Comparison of ENCODE assay signal across 18 cellular contexts in the genomic region with DNA sequence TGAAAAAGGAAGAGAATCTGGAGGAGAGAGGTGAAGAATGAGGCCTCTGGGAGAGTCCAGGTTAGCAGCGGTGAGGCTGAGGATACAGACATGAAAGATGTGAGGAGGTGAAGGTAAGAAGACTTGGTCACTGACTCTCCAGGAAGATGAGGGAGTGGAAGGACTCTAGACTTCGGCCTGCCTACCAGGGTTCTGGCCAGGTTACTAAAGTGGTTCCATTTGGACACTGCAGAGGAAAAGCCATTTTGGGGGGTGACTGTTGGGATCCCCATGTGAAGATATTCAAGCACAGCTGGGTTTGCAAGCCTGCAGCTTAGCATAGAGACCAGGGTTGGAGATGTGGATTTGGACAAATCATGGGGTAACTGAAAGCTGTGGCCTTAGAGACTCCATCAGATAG. TPM values are rescaled to one million over a fixed set of nuclear protein-coding genes. Genes with fewer than 3 reads are reported as not detected.
DNase-seq lines count a peak whose midpoint lies in the region; ATAC-seq and TF ChIP-seq lines count a peak whose summit lies in the region.
"Had no signal": no experiment of that assay in that cellular context is flagged by ENCODE, and none has a peak within 500 bp of the region (broad histone marks: within the 10 kb centered on the region; RNA-seq: fewer than 3 reads in every experiment).

No MANE protein-coding gene starts in this region.

- H3K9me3 ChIP-seq in heart right ventricle (no peaks in the 10 kb centered on the region), uterus (no peaks in the 10 kb centered on the region)
- H3K9me3 ChIP-seq in effector memory CD4-positive, alpha-beta T cell (ENCODE audit: control insufficient read depth, low read length), result no peaks in the 10 kb centered on the region

- TF ChIP-seq POLR2A in uterus (IDR thresholded peaks at IDR 0.05), result no peak

- no peak for DNase-seq in heart right ventricle
- no peak for DNase-seq in Right ventricle myocardium superior
- no peak for DNase-seq in effector memory CD4-positive, alpha-beta T cell
- DNase-seq in uterus, result no peak
- DNase-seq in HuH-7.5 (ENCODE audit: low spot score), result no peak
- DNase-seq in retina, result no peak
- DNase-seq: activated CD4-positive, alpha-beta T cell treated with anti-CD3 and anti-CD28 coated beads, Interleukin-2, amount 50 U/mL, for 48 hours; activated naive CD4-positive, alpha-beta T cell treated with Interleukin-2 at 50 U/mL for 16 hours; activated T-cell treated with anti-CD3 and anti-CD28 coated beads, Interleukin-2, amount 50 U/mL, for 1 hour; DMS79 treated with DMSO at 0.1 percent for 48 hours; NCI-H1694 treated with DMSO at 0.1 percent for 48 hours; NCI-H2227 treated with DMSO at 0.1 percent for 48 hours; NK-92 treated with Interleukin-12 subunit alpha and Interleukin-12 subunit beta, amount 100 ng/mL, for 24 hours; stimulated activated CD4-positive, alpha-beta T cell treated with anti-CD3 and anti-CD28 coated beads, Interleukin-2, amount 100 ng/mL, for 48 hours had no signal

- H3K4me3 ChIP-seq in heart right ventricle, result no peak overlapping the region
- no peak overlapping the region for H3K4me3 ChIP-seq in effector memory CD4-positive, alpha-beta T cell (ENCODE audit: insufficient read depth, low read depth, low read length, poor library complexity, severe bottlenecking)
- H3K4me3 ChIP-seq in rectal smooth muscle tissue (ENCODE audit: low read length), result no peak overlapping the region
- no peak overlapping the region for H3K4me3 ChIP-seq in uterus
- H3K4me3 ChIP-seq: GM23338 had no signal

- TF ChIP-seq CTCF in heart right ventricle (IDR thresholded peaks at IDR 0.05) (no peak), uterus (IDR thresholded peaks at IDR 0.05) (no peak)

- 90 to 98% methylated on average over 2 of the region's 2 CpGs for WGBS in heart right ventricle, 2 donors

- intact Hi-C loops in heart right ventricle (cut with DNase I), result no loop called here
- intact Hi-C loops in Right ventricle myocardium superior (cut with DNase I), result no loop called here
- intact Hi-C loops in uterus (cut with DNase I; ENCODE audit: low total_unique reads), result no loop called here

- H3K27ac ChIP-seq in heart right ventricle, result peak overlapping the region in 9 of 10 donors; percentile 64 to 94 (median 88)
- H3K27ac ChIP-seq in effector memory CD4-positive, alpha-beta T cell (ENCODE audit: insufficient read depth, low read length, poor library complexity, severe bottlenecking), result peak overlapping the region; percentile 60
- H3K27ac ChIP-seq in rectal smooth muscle tissue (ENCODE audit: low read depth, low read length), result peak overlapping the region; percentile 65
- H3K27ac ChIP-seq in uterus, result peak overlapping the region; percentile 89 to 94
- H3K27ac ChIP-seq: RWPE1 had no signal

- ATAC-seq in heart right ventricle (no peak), Right ventricle myocardium superior (ENCODE audit: poor library complexity) (no peak), GM21423 (IDR thresholded peaks at IDR 0.05; ENCODE audit: unreplicated experiment) (no peak)

- H3K36me3 ChIP-seq in heart right ventricle (peaks cover 0 to 12% (median 0%) of the 10 kb centered on the region in 9 donors), rectal smooth muscle tissue (ENCODE audit: control insufficient read depth, insufficient read depth, low read length) (no peaks in the 10 kb centered on the region), uterus (no peaks in the 10 kb centered on the region)
- H3K36me3 ChIP-seq in effector memory CD4-positive, alpha-beta T cell (ENCODE audit: control insufficient read depth, insufficient read depth, low read length), result no peaks in the 10 kb centered on the region

- H3K4me1 ChIP-seq in heart right ventricle, result peaks cover 7 to 85% (median 44%) of the 10 kb centered on the region in 9 donors
- peaks cover 28% of the 10 kb centered on the region for H3K4me1 ChIP-seq in effector memory CD4-positive, alpha-beta T cell (ENCODE audit: control insufficient read depth, insufficient read depth, low read length, poor library complexity, severe bottlenecking)
- H3K4me1 ChIP-seq in rectal smooth muscle tissue (ENCODE audit: control insufficient read depth, insufficient read depth, low read length), result peaks cover 3% of the 10 kb centered on the region
- H3K4me1 ChIP-seq in uterus, result peaks cover 8 to 16% of the 10 kb centered on the region in 2 donors

- H3K9ac ChIP-seq in rectal smooth muscle tissue (ENCODE audit: low read length), result no peak overlapping the region

- H3K27me3 ChIP-seq in heart right ventricle (peaks cover 0 to 4% (median 0%) of the 10 kb centered on the region in 7 donors), rectal smooth muscle tissue (ENCODE audit: control insufficient read depth, insufficient read depth, low read length) (no peaks in the 10 kb centered on the region), uterus (no peaks in the 10 kb centered on the region)
- no peaks in the 10 kb centered on the region for H3K27me3 ChIP-seq in effector memory CD4-positive, alpha-beta T cell (replicated peaks; ENCODE audit: control insufficient read depth, insufficient read depth, low read length, poor library complexity, severe bottlenecking)

RNA-seq across cellular contexts. Expression of gene DCHS1, which starts 7.8 kb away (rescaled TPM):
- total RNA-seq in heart right ventricle (10 to 100 TPM in 3 of 10 donors, 1 to 10 TPM in 7; 7.1 to 12.4 (median 8.7) TPM), Right ventricle myocardium superior (9.6 TPM), uterus (100 to 1,000 TPM in 1 of 4 donors, 10 to 100 TPM in 3; 26.8 to 125 (median 73.6) TPM)
- polyA plus RNA-seq in heart right ventricle, result 1 to 10 TPM; 4.1 to 6.7 TPM

RNA-seq across cellular contexts. Expression of gene TPP1, which starts 28.6 kb away (rescaled TPM):
- total RNA-seq in heart right ventricle (100 to 1,000 TPM in 2 of 10 donors, 10 to 100 TPM in 8; 56.3 to 132 (median 72.6) TPM), Right ventricle myocardium superior (71.5 TPM), uterus (10 to 100 TPM; 27.1 to 74.9 (median 40.7) TPM)
- polyA plus RNA-seq in heart right ventricle, result 10 to 100 TPM; 31.9 to 34.6 TPM

RNA-seq across cellular contexts. Expression of gene MRPL17, which starts 35.3 kb away (rescaled TPM):
- total RNA-seq in heart right ventricle, result 10 to 100 TPM; 36.7 to 61.4 (median 45.5) TPM
- 10 to 100 TPM; 55.2 to 69.1 TPM for polyA plus RNA-seq in heart right ventricle
- 46.5 TPM for total RNA-seq in Right ventricle myocardium superior
- total RNA-seq in uterus, result 100 to 1,000 TPM in 1 of 4 donors, 10 to 100 TPM in 3; 30.6 to 452 (median 55.0) TPM

RNA-seq across cellular contexts. Expression of gene TAF10, which starts 35.8 kb away (rescaled TPM):
- 100 to 1,000 TPM in 1 of 10 donors, 10 to 100 TPM in 9; 78.0 to 101 (median 89.7) TPM for total RNA-seq in heart right ventricle
- 100 to 1,000 TPM in 1 of 2 donors, 10 to 100 TPM in 1; 93.3 to 254 TPM for polyA plus RNA-seq in heart right ventricle
- 83.6 TPM for total RNA-seq in Right ventricle myocardium superior
- total RNA-seq in uterus, result 100 to 1,000 TPM in 2 of 4 donors, 10 to 100 TPM in 2; 11.5 to 137 (median 67.1) TPM

RNA-seq across cellular contexts. Expression of gene ILK, which starts 44.3 kb away (rescaled TPM):
- total RNA-seq in heart right ventricle (100 to 1,000 TPM; 150 to 247 (median 204) TPM), Right ventricle myocardium superior (191 TPM), uterus (100 to 1,000 TPM; 205 to 336 (median 279) TPM)
- 100 to 1,000 TPM; 213 to 244 TPM for polyA plus RNA-seq in heart right ventricle
